ENCODE assay signal across 20 cellular contexts in genomic region chrX:132648870-132649269, GRCh38.
"Had no signal": no experiment of that assay in that cellular context is flagged by ENCODE, and none has a peak within 500 bp of the region (broad histone marks: within the 10 kb centered on the region; RNA-seq: fewer than 3 reads in every experiment).

No MANE protein-coding gene starts in this region.

- DNase-seq: activated CD4-positive, alpha-beta T cell treated with anti-CD3 and anti-CD28 coated beads, Interleukin-2, amount 10 ng/mL, durations not matched to agents 7 days and 5 days; activated CD4-positive, CD25-positive, alpha-beta regulatory T cell; activated CD8-positive, alpha-beta memory T cell treated with anti-CD3 and anti-CD28 coated beads, Interleukin-2, amount 50 U/mL, for 48 hours; activated gamma-delta T cell; activated naive CD8-positive, alpha-beta T cell treated with anti-CD3 and anti-CD28 coated beads for 36 hours; activated T-cell treated with anti-CD3 and anti-CD28 coated beads, Interleukin-2, amount 50 U/mL, for 72 hours; aorta; dorsolateral prefrontal cortex; endodermal cell; foreskin fibroblast; hippocampal formation; left ventricle myocardium inferior; naive B cell; ovary; right lobe of liver; stimulated activated naive CD8-positive, alpha-beta T cell treated with anti-CD3 and anti-CD28 coated beads, Interleukin-15, Interleukin-2, amounts not matched to agents 100 U/mL and 50 U/mL, for 24 hours; T-helper 2 cell; upper lobe of left lung had no signal

- ATAC-seq: activated T-cell treated with anti-CD3 and anti-CD28 coated beads, Interleukin-2, amount 50 U/mL, for 72 hours; right lobe of liver; stimulated activated naive CD8-positive, alpha-beta T cell treated with anti-CD3 and anti-CD28 coated beads, Interleukin-15, Interleukin-2, amounts not matched to agents 100 U/mL and 50 U/mL, for 24 hours had no signal

- H3K27ac ChIP-seq: dorsolateral prefrontal cortex, left ventricle myocardium inferior, neural progenitor cell, ovary, right lobe of liver, suprapubic skin, upper lobe of left lung had no signal

- H3K4me3 ChIP-seq: dorsolateral prefrontal cortex, left ventricle myocardium inferior, neural progenitor cell, ovary, right lobe of liver, suprapubic skin, upper lobe of left lung had no signal
